Comparison of ENCODE assay signal across 22 cellular contexts in genomic region chr1:20060791-20061190, GRCh38. TPM values are rescaled to one million over a fixed set of nuclear protein-coding genes. Genes with fewer than 3 reads are reported as not detected.
"Had no signal": no experiment of that assay in that cellular context is flagged by ENCODE, and none has a peak within 500 bp of the region (broad histone marks: within the 10 kb centered on the region; RNA-seq: fewer than 3 reads in every experiment).

No MANE protein-coding gene starts in this region.

RNA-seq across cellular contexts. Expression of gene PLA2G5, which starts 9.2 kb away (rescaled TPM):
- total RNA-seq: activated CD4-positive, alpha-beta memory T cell treated with anti-CD3 and anti-CD28 coated beads, Interleukin-2, amount 10 ng/mL, durations not matched to agents 7 days and 5 days; activated CD4-positive, alpha-beta T cell treated with anti-CD3 and anti-CD28 coated beads for 36 hours; activated CD4-positive, alpha-beta T cell treated with anti-CD3 and anti-CD28 coated beads, Interleukin-2, amount 10 ng/mL, durations not matched to agents 7 days and 5 days; activated CD8-positive, alpha-beta memory T cell treated with anti-CD3 and anti-CD28 coated beads for 36 hours; activated CD8-positive, alpha-beta T cell treated with anti-CD3 and anti-CD28 coated beads, Interleukin-2, amount 10 ng/mL, durations not matched to agents 7 days and 5 days; activated naive CD4-positive, alpha-beta T cell treated with anti-CD3 and anti-CD28 coated beads for 36 hours; activated naive CD4-positive, alpha-beta T cell treated with anti-CD3 and anti-CD28 coated beads, Interleukin-2, amount 50 U/mL, for 72 hours; activated naive CD8-positive, alpha-beta T cell treated with anti-CD3 and anti-CD28 coated beads for 36 hours; activated T-cell treated with anti-CD3 and anti-CD28 coated beads, Interleukin-2, amount 50 U/mL, for 4 hours; activated T-cell treated with anti-CD3 and anti-CD28 coated beads, Interleukin-2, amount 50 U/mL, for 72 hours; activated T-helper 1 cell treated with anti-CD3 and anti-CD28 coated beads, Interleukin-12 subunit alpha, Interleukin-12 subunit beta, Interleukin-2, Interleukin-4 antibody, amounts not matched to agents 30 ng/mL and 10 ng/mL and 1 ng/mL, durations not matched to agents 14 hours and 24 hours and 36 hours; activated T-helper 17 cell treated with anti-CD3 and anti-CD28 coated beads, Interleukin-2, amount 50 U/mL, for 72 hours; astrocyte; T-cell; T-helper 1 cell treated with Interleukin-12 subunit alpha and Interleukin-12 subunit beta and Interleukin-4 antibody, amounts not matched to agents 30 ng/mL and 1 ng/mL, for 36 hours; T-helper 17 cell; T-helper 2 cell treated with Interferon-gamma antibody and Interleukin-4, amounts not matched to agents 100 ng/mL and 5 ng/mL, for 36 hours; WTC11 had no signal

RNA-seq across cellular contexts. Expression of gene PLA2G2D, which starts 58.5 kb away (rescaled TPM):
- total RNA-seq: activated CD4-positive, alpha-beta memory T cell treated with anti-CD3 and anti-CD28 coated beads, Interleukin-2, amount 10 ng/mL, durations not matched to agents 7 days and 5 days; activated CD4-positive, alpha-beta T cell treated with anti-CD3 and anti-CD28 coated beads for 36 hours; activated CD4-positive, alpha-beta T cell treated with anti-CD3 and anti-CD28 coated beads, Interleukin-2, amount 10 ng/mL, durations not matched to agents 7 days and 5 days; activated CD8-positive, alpha-beta memory T cell treated with anti-CD3 and anti-CD28 coated beads for 36 hours; activated CD8-positive, alpha-beta T cell treated with anti-CD3 and anti-CD28 coated beads, Interleukin-2, amount 10 ng/mL, durations not matched to agents 7 days and 5 days; activated naive CD4-positive, alpha-beta T cell treated with anti-CD3 and anti-CD28 coated beads, Interleukin-2, amount 50 U/mL, for 72 hours; activated naive CD8-positive, alpha-beta T cell treated with anti-CD3 and anti-CD28 coated beads for 36 hours; activated T-cell treated with anti-CD3 and anti-CD28 coated beads, Interleukin-2, amount 50 U/mL, for 4 hours; activated T-cell treated with anti-CD3 and anti-CD28 coated beads, Interleukin-2, amount 50 U/mL, for 72 hours; activated T-helper 1 cell treated with anti-CD3 and anti-CD28 coated beads, Interleukin-12 subunit alpha, Interleukin-12 subunit beta, Interleukin-2, Interleukin-4 antibody, amounts not matched to agents 30 ng/mL and 10 ng/mL and 1 ng/mL, durations not matched to agents 14 hours and 24 hours and 36 hours; activated T-helper 17 cell treated with anti-CD3 and anti-CD28 coated beads, Interleukin-2, amount 50 U/mL, for 72 hours; adrenal gland; astrocyte; body of pancreas; cardiac septum; T-cell; T-helper 1 cell treated with Interleukin-12 subunit alpha and Interleukin-12 subunit beta and Interleukin-4 antibody, amounts not matched to agents 30 ng/mL and 1 ng/mL, for 36 hours; T-helper 17 cell; T-helper 2 cell treated with Interferon-gamma antibody and Interleukin-4, amounts not matched to agents 100 ng/mL and 5 ng/mL, for 36 hours; WTC11 had no signal
- polyA plus RNA-seq: adrenal gland, aorta had no signal
